ENCODE assay signal across 2 cellular contexts in the genomic region with DNA sequence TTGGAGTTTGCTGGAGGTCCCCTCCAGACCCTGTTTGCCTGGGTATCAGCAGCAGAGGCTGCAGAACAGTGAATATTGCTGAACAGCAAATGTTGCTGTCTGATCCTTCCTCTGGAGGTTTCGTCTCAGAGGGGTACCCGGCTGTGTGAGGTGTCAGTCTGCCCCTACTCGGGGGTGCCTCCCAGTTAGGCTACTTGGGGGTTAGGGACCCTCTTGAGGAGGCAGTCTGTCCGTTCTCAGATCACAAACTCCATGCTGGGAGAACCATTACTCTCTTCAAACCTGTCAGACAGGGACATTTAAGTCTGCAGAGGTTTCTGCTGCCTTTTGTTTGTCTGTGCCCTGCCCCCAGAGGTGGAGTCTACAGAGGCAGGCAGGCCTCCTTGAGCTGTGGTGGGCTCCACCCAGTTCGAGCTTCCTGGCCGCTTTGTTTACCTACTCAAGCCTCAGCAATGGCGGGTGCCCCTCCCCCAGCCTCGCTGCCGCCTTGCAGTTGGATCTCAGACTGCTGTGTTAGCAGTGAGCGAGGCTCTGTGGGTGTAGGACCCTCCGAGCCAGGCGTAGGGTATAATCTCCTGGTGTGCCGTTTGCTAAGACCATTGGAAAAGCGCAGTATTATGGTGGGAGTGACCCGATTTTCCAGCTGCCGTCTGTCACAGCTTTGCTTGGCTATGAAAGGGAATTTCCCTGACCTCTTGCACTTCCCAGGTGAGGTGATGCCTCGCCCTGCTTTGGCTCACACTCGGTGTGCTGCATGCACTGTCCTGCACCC.
A peak's percentile ranks its signal among the peaks of the same experiment; 100 is the strongest.
TF ChIP-seq lines count a peak whose summit lies in the region.

No MANE protein-coding gene starts in this region.

TF ChIP-seq in GM23338, 12 proteins besides CTCF, POLR2A, EP300 and RAD21:
- TF ChIP-seq, protein P1, sequence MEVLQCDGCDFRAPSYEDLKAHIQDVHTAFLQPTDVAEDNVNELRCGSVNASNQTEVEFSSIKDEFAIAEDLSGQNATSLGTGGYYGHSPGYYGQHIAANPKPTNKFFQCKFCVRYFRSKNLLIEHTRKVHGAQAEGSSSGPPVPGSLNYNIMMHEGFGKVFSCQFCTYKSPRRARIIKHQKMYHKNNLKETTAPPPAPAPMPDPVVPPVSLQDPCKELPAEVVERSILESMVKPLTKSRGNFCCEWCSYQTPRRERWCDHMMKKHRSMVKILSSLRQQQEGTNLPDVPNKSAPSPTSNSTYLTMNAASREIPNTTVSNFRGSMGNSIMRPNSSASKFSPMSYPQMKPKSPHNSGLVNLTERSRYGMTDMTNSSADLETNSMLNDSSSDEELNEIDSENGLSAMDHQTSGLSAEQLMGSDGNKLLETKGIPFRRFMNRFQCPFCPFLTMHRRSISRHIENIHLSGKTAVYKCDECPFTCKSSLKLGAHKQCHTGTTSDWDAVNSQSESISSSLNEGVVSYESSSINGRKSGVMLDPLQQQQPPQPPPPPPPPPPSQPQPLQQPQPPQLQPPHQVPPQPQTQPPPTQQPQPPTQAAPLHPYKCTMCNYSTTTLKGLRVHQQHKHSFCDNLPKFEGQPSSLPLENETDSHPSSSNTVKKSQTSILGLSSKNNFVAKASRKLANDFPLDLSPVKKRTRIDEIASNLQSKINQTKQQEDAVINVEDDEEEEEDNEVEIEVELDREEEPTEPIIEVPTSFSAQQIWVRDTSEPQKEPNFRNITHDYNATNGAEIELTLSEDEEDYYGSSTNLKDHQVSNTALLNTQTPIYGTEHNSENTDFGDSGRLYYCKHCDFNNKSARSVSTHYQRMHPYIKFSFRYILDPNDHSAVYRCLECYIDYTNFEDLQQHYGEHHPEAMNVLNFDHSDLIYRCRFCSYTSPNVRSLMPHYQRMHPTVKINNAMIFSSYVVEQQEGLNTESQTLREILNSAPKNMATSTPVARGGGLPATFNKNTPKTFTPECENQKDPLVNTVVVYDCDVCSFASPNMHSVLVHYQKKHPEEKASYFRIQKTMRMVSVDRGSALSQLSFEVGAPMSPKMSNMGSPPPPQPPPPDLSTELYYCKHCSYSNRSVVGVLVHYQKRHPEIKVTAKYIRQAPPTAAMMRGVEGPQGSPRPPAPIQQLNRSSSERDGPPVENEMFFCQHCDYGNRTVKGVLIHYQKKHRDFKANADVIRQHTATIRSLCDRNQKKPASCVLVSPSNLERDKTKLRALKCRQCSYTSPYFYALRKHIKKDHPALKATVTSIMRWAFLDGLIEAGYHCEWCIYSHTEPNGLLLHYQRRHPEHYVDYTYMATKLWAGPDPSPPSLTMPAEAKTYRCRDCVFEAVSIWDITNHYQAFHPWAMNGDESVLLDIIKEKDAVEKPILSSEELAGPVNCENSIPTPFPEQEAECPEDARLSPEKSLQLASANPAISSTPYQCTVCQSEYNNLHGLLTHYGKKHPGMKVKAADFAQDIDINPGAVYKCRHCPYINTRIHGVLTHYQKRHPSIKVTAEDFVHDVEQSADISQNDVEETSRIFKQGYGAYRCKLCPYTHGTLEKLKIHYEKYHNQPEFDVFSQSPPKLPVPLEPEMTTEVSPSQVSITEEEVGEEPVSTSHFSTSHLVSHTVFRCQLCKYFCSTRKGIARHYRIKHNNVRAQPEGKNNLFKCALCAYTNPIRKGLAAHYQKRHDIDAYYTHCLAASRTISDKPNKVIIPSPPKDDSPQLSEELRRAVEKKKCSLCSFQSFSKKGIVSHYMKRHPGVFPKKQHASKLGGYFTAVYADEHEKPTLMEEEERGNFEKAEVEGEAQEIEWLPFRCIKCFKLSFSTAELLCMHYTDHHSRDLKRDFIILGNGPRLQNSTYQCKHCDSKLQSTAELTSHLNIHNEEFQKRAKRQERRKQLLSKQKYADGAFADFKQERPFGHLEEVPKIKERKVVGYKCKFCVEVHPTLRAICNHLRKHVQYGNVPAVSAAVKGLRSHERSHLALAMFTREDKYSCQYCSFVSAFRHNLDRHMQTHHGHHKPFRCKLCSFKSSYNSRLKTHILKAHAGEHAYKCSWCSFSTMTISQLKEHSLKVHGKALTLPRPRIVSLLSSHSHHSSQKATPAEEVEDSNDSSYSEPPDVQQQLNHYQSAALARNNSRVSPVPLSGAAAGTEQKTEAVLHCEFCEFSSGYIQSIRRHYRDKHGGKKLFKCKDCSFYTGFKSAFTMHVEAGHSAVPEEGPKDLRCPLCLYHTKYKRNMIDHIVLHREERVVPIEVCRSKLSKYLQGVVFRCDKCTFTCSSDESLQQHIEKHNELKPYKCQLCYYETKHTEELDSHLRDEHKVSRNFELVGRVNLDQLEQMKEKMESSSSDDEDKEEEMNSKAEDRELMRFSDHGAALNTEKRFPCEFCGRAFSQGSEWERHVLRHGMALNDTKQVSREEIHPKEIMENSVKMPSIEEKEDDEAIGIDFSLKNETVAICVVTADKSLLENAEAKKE (CRISPR knock-in tag; IDR thresholded peaks at IDR 0.05), result 0 out of 2 replicates have a peak, but pooled peaks have one; percentile 17
TF ChIP-seq in GM23338: peak in this region for 1; not testable (repeated sequence) for 11.

TF ChIP-seq in H1, 55 proteins besides CTCF, POLR2A, EP300 and RAD21:
- peak; percentile 77 for TF ChIP-seq POLR2AphosphoS5 (IDR thresholded peaks at IDR 0.05; ENCODE audit: low read depth, low read length)
- TF ChIP-seq SP1 (IDR thresholded peaks at IDR 0.05; ENCODE audit: low read depth, low read length), result 0 out of 2 replicates have a peak, but pooled peaks have one; percentile 23
- TF ChIP-seq NANOG (IDR thresholded peaks at IDR 0.05; ENCODE audit: insufficient read depth, low read depth, low read length, poor library complexity, severe bottlenecking), result peak; percentile 48
- TF ChIP-seq TCF12 (IDR thresholded peaks at IDR 0.05; ENCODE audit: low read depth, low read length), result 0 out of 2 replicates have a peak, but pooled peaks have one; percentile 31
TF ChIP-seq in H1: peak in this region for 4; not testable (repeated sequence) for 51.
